1 cellular context compared by ENCODE assay signal in genomic region chr21:45322960-45323461, GRCh38.
TF ChIP-seq lines count a peak whose summit lies in the region.

No MANE protein-coding gene starts in this region.

TF ChIP-seq in HepG2, 621 proteins besides CTCF, POLR2A, EP300 and RAD21:
- TF ChIP-seq HIC2 (CRISPR knock-in tag; IDR thresholded peaks at IDR 0.05; ENCODE audit: low read depth): peak; percentile 50; the same call in 1 of the 2 replicates
- TF ChIP-seq AGO1 (IDR thresholded peaks at IDR 0.05; ENCODE audit: low read depth, low read length, poor library complexity, severe bottlenecking): peak; percentile 20
- peak; percentile 88 for TF ChIP-seq HNRNPL (IDR thresholded peaks at IDR 0.05; ENCODE audit: low read depth, low read length)
- no peak for TF ChIP-seq NAIF1 (CRISPR knock-in tag; IDR thresholded peaks at IDR 0.05; ENCODE audit: borderline replicate concordance)
- 0 out of 2 replicates have a peak, but pooled peaks have one; percentile 44 for TF ChIP-seq ZNF607 (CRISPR knock-in tag; IDR thresholded peaks at IDR 0.05; ENCODE audit: borderline replicate concordance)
